21 cellular contexts compared by ENCODE assay signal in the genomic region with DNA sequence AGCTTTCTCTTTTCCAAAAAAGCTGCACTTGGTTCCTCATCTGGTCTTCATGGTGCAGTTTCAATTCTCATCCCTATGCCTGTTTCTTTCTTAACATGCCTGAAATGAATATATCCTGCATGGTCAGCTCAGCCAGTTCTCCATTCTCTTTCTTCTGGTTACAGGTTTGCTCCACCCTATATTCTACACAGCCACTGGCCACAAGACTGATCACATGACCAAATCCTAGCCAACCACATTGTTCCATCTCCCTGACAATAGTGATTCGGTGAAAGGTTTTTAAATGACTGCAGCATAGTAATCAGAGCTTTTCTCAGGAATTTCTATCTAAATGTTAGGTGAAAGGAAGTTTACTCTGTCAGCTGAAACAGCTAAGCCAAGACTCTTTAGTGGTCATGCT.
"Had no signal": no experiment of that assay in that cellular context is flagged by ENCODE, and none has a peak within 500 bp of the region (broad histone marks: within the 10 kb centered on the region; RNA-seq: fewer than 3 reads in every experiment).

No MANE protein-coding gene starts in this region.

- H3K27ac ChIP-seq: esophagus squamous epithelium, neutrophil, parathyroid adenoma, thoracic aorta, upper lobe of right lung had no signal

- H3K4me3 Mint-ChIP-seq: activated B cell treated with CpG ODN at 0.5 μM for 24 hours; activated CD4-positive, alpha-beta memory T cell treated with anti-CD3 and anti-CD28 coated beads, Interleukin-2, amount 10 ng/mL, durations not matched to agents 7 days and 5 days; activated CD8-positive, alpha-beta memory T cell treated with anti-CD3 and anti-CD28 coated beads, Interleukin-2, amount 10 ng/mL, durations not matched to agents 7 days and 5 days; activated naive CD8-positive, alpha-beta T cell treated with anti-CD3 and anti-CD28 coated beads for 36 hours; dendritic cell treated with granulocyte-macrophage colony-stimulating factor and Interleukin-4, amounts not matched to agents 40 ng/mL and 50 ng/mL, for 4 days; effector memory CD8-positive, alpha-beta T cell; memory B cell; naive thymus-derived CD8-positive, alpha-beta T cell; stimulated activated effector memory CD8-positive, alpha-beta T cell treated with anti-CD3 and anti-CD28 coated beads, Interleukin-12 subunit alpha, Interleukin-12 subunit beta, amount 100 ng/mL, for 72 hours; T-helper 2 cell treated with Interferon-gamma antibody and Interleukin-4, amounts not matched to agents 5 μg/mL and 100 μg/mL, for 36 hours had no signal

- H2AFZ ChIP-seq: parathyroid adenoma had no signal

- H3K27me3 ChIP-seq: esophagus squamous epithelium, neutrophil, upper lobe of right lung had no signal

- H3K27ac Mint-ChIP-seq: activated B cell treated with CpG ODN at 0.5 μM for 24 hours; activated CD4-positive, alpha-beta memory T cell treated with anti-CD3 and anti-CD28 coated beads, Interleukin-2, amount 10 ng/mL, durations not matched to agents 7 days and 5 days; activated CD8-positive, alpha-beta memory T cell treated with anti-CD3 and anti-CD28 coated beads, Interleukin-2, amount 10 ng/mL, durations not matched to agents 7 days and 5 days; activated naive CD8-positive, alpha-beta T cell treated with anti-CD3 and anti-CD28 coated beads for 36 hours; dendritic cell treated with granulocyte-macrophage colony-stimulating factor and Interleukin-4, amounts not matched to agents 40 ng/mL and 50 ng/mL, for 4 days; effector memory CD8-positive, alpha-beta T cell; memory B cell; naive thymus-derived CD8-positive, alpha-beta T cell; stimulated activated effector memory CD8-positive, alpha-beta T cell treated with anti-CD3 and anti-CD28 coated beads, Interleukin-12 subunit alpha, Interleukin-12 subunit beta, amount 100 ng/mL, for 72 hours; T-helper 2 cell treated with Interferon-gamma antibody and Interleukin-4, amounts not matched to agents 5 μg/mL and 100 μg/mL, for 36 hours had no signal

- H3K27me3 Mint-ChIP-seq: activated B cell treated with CpG ODN at 0.5 μM for 24 hours; activated CD4-positive, alpha-beta memory T cell treated with anti-CD3 and anti-CD28 coated beads, Interleukin-2, amount 10 ng/mL, durations not matched to agents 7 days and 5 days; activated CD8-positive, alpha-beta memory T cell treated with anti-CD3 and anti-CD28 coated beads, Interleukin-2, amount 10 ng/mL, durations not matched to agents 7 days and 5 days; activated naive CD8-positive, alpha-beta T cell treated with anti-CD3 and anti-CD28 coated beads for 36 hours; dendritic cell treated with granulocyte-macrophage colony-stimulating factor and Interleukin-4, amounts not matched to agents 40 ng/mL and 50 ng/mL, for 4 days; effector memory CD8-positive, alpha-beta T cell; memory B cell; naive thymus-derived CD8-positive, alpha-beta T cell had no signal

- ATAC-seq: activated CD8-positive, alpha-beta memory T cell treated with anti-CD3 and anti-CD28 coated beads, Interleukin-2, amount 10 ng/mL, durations not matched to agents 7 days and 5 days; effector memory CD8-positive, alpha-beta T cell; naive thymus-derived CD8-positive, alpha-beta T cell; sciatic nerve; stimulated activated effector memory CD8-positive, alpha-beta T cell treated with anti-CD3 and anti-CD28 coated beads, Interleukin-12 subunit alpha, Interleukin-12 subunit beta, amount 100 ng/mL, for 72 hours; upper lobe of right lung had no signal

- H3K9me3 Mint-ChIP-seq: activated CD4-positive, alpha-beta memory T cell treated with anti-CD3 and anti-CD28 coated beads, Interleukin-2, amount 10 ng/mL, durations not matched to agents 7 days and 5 days had no signal

- DNase-seq: activated B cell treated with CpG ODN at 0.5 μM for 24 hours; activated CD4-positive, alpha-beta memory T cell treated with anti-CD3 and anti-CD28 coated beads, Interleukin-2, amount 10 ng/mL, durations not matched to agents 7 days and 5 days; activated CD4-positive, alpha-beta T cell treated with anti-CD3 and anti-CD28 coated beads for 48 hours; activated CD8-positive, alpha-beta memory T cell treated with anti-CD3 and anti-CD28 coated beads, Interleukin-2, amount 10 ng/mL, durations not matched to agents 7 days and 5 days; activated naive CD4-positive, alpha-beta T cell; activated naive CD8-positive, alpha-beta T cell treated with anti-CD3 and anti-CD28 coated beads for 36 hours; amniotic stem cell; effector memory CD8-positive, alpha-beta T cell; esophagus squamous epithelium; naive thymus-derived CD8-positive, alpha-beta T cell; stimulated activated CD4-positive, alpha-beta T cell treated with anti-CD3 and anti-CD28 coated beads, Interleukin-4, amount 100 ng/mL, for 24 hours; upper lobe of right lung had no signal

- H3K4me3 ChIP-seq: esophagus squamous epithelium, smooth muscle cell, thoracic aorta, upper lobe of right lung had no signal

- H3K79me2 ChIP-seq: parathyroid adenoma had no signal

- H3K9ac ChIP-seq: parathyroid adenoma had no signal

- H3K36me3 ChIP-seq: esophagus squamous epithelium, neutrophil, thoracic aorta, upper lobe of right lung had no signal

- H3K4me2 ChIP-seq: smooth muscle cell had no signal

- H3K4me1 ChIP-seq: esophagus squamous epithelium, parathyroid adenoma, upper lobe of right lung had no signal

- H3K36me3 Mint-ChIP-seq: activated CD8-positive, alpha-beta memory T cell treated with anti-CD3 and anti-CD28 coated beads, Interleukin-2, amount 10 ng/mL, durations not matched to agents 7 days and 5 days; activated naive CD8-positive, alpha-beta T cell treated with anti-CD3 and anti-CD28 coated beads for 36 hours; memory B cell; stimulated activated effector memory CD8-positive, alpha-beta T cell treated with anti-CD3 and anti-CD28 coated beads, Interleukin-12 subunit alpha, Interleukin-12 subunit beta, amount 100 ng/mL, for 72 hours had no signal

- H3K4me1 Mint-ChIP-seq: activated B cell treated with CpG ODN at 0.5 μM for 24 hours; activated CD4-positive, alpha-beta memory T cell treated with anti-CD3 and anti-CD28 coated beads, Interleukin-2, amount 10 ng/mL, durations not matched to agents 7 days and 5 days; activated CD8-positive, alpha-beta memory T cell treated with anti-CD3 and anti-CD28 coated beads, Interleukin-2, amount 10 ng/mL, durations not matched to agents 7 days and 5 days; activated naive CD8-positive, alpha-beta T cell treated with anti-CD3 and anti-CD28 coated beads for 36 hours; memory B cell; naive thymus-derived CD8-positive, alpha-beta T cell; stimulated activated effector memory CD8-positive, alpha-beta T cell treated with anti-CD3 and anti-CD28 coated beads, Interleukin-12 subunit alpha, Interleukin-12 subunit beta, amount 100 ng/mL, for 72 hours had no signal

- H3K9me3 ChIP-seq: esophagus squamous epithelium, neutrophil, thoracic aorta, upper lobe of right lung had no signal
